ENCODE assay signal across 1 cellular context in the genomic region with DNA sequence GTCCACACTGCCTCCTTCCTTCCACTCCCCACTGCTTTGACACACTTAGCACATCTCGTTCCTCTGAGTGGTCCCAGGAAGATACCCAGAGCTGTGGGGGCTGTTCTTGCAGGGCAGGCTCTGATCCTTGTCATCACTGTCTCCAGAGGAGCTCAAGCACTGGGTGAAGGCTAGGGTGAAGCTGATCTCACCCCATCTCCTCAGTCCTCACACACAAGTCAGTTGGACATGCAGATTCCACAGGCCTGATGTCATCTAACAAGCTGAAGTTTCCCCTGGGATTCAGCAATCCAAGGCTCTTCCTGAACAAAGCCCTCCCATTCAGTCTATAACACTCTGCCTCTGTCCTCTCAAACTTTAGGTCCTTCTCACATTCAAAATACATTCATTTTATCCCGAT.
TF ChIP-seq lines count a peak whose summit lies in the region.

No MANE protein-coding gene starts in this region.

TF ChIP-seq in HEK293, 187 proteins besides CTCF, POLR2A, EP300 and RAD21 (continued from another document):
- TF ChIP-seq, protein P1, sequence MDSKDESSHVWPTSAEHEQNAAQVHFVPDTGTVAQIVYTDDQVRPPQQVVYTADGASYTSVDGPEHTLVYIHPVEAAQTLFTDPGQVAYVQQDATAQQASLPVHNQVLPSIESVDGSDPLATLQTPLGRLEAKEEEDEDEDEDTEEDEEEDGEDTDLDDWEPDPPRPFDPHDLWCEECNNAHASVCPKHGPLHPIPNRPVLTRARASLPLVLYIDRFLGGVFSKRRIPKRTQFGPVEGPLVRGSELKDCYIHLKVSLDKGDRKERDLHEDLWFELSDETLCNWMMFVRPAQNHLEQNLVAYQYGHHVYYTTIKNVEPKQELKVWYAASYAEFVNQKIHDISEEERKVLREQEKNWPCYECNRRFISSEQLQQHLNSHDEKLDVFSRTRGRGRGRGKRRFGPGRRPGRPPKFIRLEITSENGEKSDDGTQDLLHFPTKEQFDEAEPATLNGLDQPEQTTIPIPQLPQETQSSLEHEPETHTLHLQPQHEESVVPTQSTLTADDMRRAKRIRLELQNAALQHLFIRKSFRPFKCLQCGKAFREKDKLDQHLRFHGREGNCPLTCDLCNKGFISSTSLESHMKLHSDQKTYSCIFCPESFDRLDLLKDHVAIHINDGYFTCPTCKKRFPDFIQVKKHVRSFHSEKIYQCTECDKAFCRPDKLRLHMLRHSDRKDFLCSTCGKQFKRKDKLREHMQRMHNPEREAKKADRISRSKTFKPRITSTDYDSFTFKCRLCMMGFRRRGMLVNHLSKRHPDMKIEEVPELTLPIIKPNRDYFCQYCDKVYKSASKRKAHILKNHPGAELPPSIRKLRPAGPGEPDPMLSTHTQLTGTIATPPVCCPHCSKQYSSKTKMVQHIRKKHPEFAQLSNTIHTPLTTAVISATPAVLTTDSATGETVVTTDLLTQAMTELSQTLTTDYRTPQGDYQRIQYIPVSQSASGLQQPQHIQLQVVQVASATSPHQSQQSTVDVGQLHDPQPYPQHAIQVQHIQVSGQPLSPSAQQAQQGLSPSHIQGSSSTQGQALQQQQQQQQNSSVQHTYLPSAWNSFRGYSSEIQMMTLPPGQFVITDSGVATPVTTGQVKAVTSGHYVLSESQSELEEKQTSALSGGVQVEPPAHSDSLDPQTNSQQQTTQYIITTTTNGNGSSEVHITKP (tag by site-specific recombination; IDR thresholded peaks at IDR 0.05) = no peak
- 0 out of 2 replicates have a peak, but pooled peaks have one; percentile 32 for TF ChIP-seq ZNF600 (tag by site-specific recombination; IDR thresholded peaks at IDR 0.05)
- no peak for TF ChIP-seq ZNF514 (tag by site-specific recombination; IDR thresholded peaks at IDR 0.05)
- 0 out of 2 replicates have a peak, but pooled peaks have one; percentile 19 for TF ChIP-seq ZNF629 (tag by site-specific recombination; IDR thresholded peaks at IDR 0.05)
- TF ChIP-seq ZNF133 (tag by site-specific recombination; IDR thresholded peaks at IDR 0.05) = no peak
